ENCODE assay signal across 18 cellular contexts in genomic region chr18:58592223-58593214, GRCh38. TPM values are rescaled to one million over a fixed set of nuclear protein-coding genes. Genes with fewer than 3 reads are reported as not detected.
DNase-seq lines count a peak whose midpoint lies in the region; TF ChIP-seq lines count a peak whose summit lies in the region.
"Had no signal": no experiment of that assay in that cellular context is flagged by ENCODE, and none has a peak within 500 bp of the region (broad histone marks: within the 10 kb centered on the region; RNA-seq: fewer than 3 reads in every experiment).

No MANE protein-coding gene starts in this region.

- TF ChIP-seq CTCF in endodermal cell (conservative IDR thresholded peaks at IDR 0.05) (no peak), mesothelial cell of epicardium (IDR thresholded peaks at IDR 0.05; ENCODE audit: unreplicated experiment) (no peak), MM.1S (IDR thresholded peaks at IDR 0.05; ENCODE audit: low read length) (no peak)

- DNase-seq in DMS53 (lab: John Stamatoyannopoulos, UW) (peak; percentile 99), NCI-H510A treated with DMSO at 0.1 percent for 48 hours (lab: John Stamatoyannopoulos, UW) (peak; percentile 67), endodermal cell (peak; percentile 48), mesothelial cell of epicardium (ENCODE audit: low spot score in 2 of 2, unreplicated experiment in 2 of 2) (no peak), MM.1S (no peak), midbrain (lab: John Stamatoyannopoulos, UW) (no peak), NCI-H1105 (lab: John Stamatoyannopoulos, UW) (no peak)
- no peak for DNase-seq in activated CD4-positive, alpha-beta T cell treated with anti-CD3 and anti-CD28 coated beads for 48 hours
- DNase-seq: activated CD8-positive, alpha-beta T cell treated with anti-CD3 and anti-CD28 coated beads for 36 hours; CD8-positive, alpha-beta T cell; central memory CD4-positive, alpha-beta T cell; effector CD4-positive, alpha-beta T cell; EL; NCI-H2081; Peyer's patch; stimulated activated CD4-positive, alpha-beta T cell treated with anti-CD3 and anti-CD28 coated beads, Interleukin-2, amount 100 ng/mL, for 48 hours; substantia nigra had no signal

- H3K79me2 ChIP-seq in MM.1S (ENCODE audit: low read length): no peaks in the 10 kb centered on the region

- H3K4me2 ChIP-seq in MM.1S (ENCODE audit: low read depth, low read length): no peak overlapping the region

- H3K4me3 Mint-ChIP-seq in endodermal cell (no peak overlapping the region), mesothelial cell of epicardium (no peak overlapping the region)
- H3K4me3 Mint-ChIP-seq: activated CD8-positive, alpha-beta T cell treated with anti-CD3 and anti-CD28 coated beads for 36 hours; CD8-positive, alpha-beta T cell; IgD-negative memory B cell had no signal

- peaks cover 22% of the 10 kb centered on the region for H3K9me3 ChIP-seq in endodermal cell (ENCODE audit: control insufficient read depth, low read length)
- no peaks in the 10 kb centered on the region for H3K9me3 ChIP-seq in MM.1S (replicated peaks; ENCODE audit: insufficient read depth, low read length)

- 81 to 92% methylated on average over 18 to 21 of the region's 21 CpGs for WGBS in endodermal cell (ENCODE audit: insufficient coverage in 1 of 2, insufficient read length in 1 of 2), 2 experiments

- no peak overlapping the region for H3K27ac Mint-ChIP-seq in endodermal cell
- H3K27ac Mint-ChIP-seq in mesothelial cell of epicardium: peak overlapping the region; percentile 93
- H3K27ac Mint-ChIP-seq: activated CD8-positive, alpha-beta T cell treated with anti-CD3 and anti-CD28 coated beads for 36 hours; CD8-positive, alpha-beta T cell had no signal

- H3K9me3 Mint-ChIP-seq in endodermal cell (peaks cover 17% of the 10 kb centered on the region), mesothelial cell of epicardium (peaks cover 17% of the 10 kb centered on the region)

- H3K27ac ChIP-seq in endodermal cell (ENCODE audit: low read depth, low read length): no peak overlapping the region
- no peak overlapping the region for H3K27ac ChIP-seq in MM.1S (ENCODE audit: low read length)
- H3K27ac ChIP-seq: Peyer's patch had no signal

- H3K4me1 ChIP-seq in endodermal cell (ENCODE audit: control insufficient read depth, insufficient read depth, low read length) (peaks cover 10% of the 10 kb centered on the region), MM.1S (ENCODE audit: low read length) (no peaks in the 10 kb centered on the region)
- H3K4me1 ChIP-seq: Peyer's patch had no signal

- H3K4me3 ChIP-seq in endodermal cell (ENCODE audit: low read length): no peak overlapping the region
- no peak overlapping the region for H3K4me3 ChIP-seq in MM.1S (ENCODE audit: low read length)
- H3K4me3 ChIP-seq: Peyer's patch had no signal

- no peaks in the 10 kb centered on the region for H4K20me1 ChIP-seq in MM.1S (ENCODE audit: insufficient read depth, low read length)

- H3F3A ChIP-seq in MM.1S (ENCODE audit: insufficient read depth, low read length): no peaks in the 10 kb centered on the region

- H3K9me2 ChIP-seq in MM.1S (replicated peaks; ENCODE audit: insufficient read depth, low read length): no peaks in the 10 kb centered on the region

- H3K4me1 Mint-ChIP-seq in endodermal cell (peaks cover 26% of the 10 kb centered on the region), mesothelial cell of epicardium (peaks cover 37% of the 10 kb centered on the region)

- H3K36me3 ChIP-seq in endodermal cell (ENCODE audit: control insufficient read depth, insufficient read depth, low read length) (no peaks in the 10 kb centered on the region), MM.1S (replicated peaks; ENCODE audit: insufficient read depth, low read length) (no peaks in the 10 kb centered on the region)
- H3K36me3 ChIP-seq: Peyer's patch had no signal

- no peaks in the 10 kb centered on the region for H3K27me3 ChIP-seq in endodermal cell (ENCODE audit: control insufficient read depth, insufficient read depth, low read length, poor library complexity, severe bottlenecking)
- H3K27me3 ChIP-seq in MM.1S (replicated peaks; ENCODE audit: insufficient read depth, low read length): no peaks in the 10 kb centered on the region
- H3K27me3 ChIP-seq: Peyer's patch had no signal

- H3K9ac ChIP-seq in endodermal cell (ENCODE audit: extremely low read depth, low read length, poor library complexity, severe bottlenecking): no peak overlapping the region
- no peak overlapping the region for H3K9ac ChIP-seq in MM.1S (ENCODE audit: low read length)

- H3K27me3 Mint-ChIP-seq in endodermal cell (ENCODE audit: insufficient read depth): peaks cover 4% of the 10 kb centered on the region
- no peaks in the 10 kb centered on the region for H3K27me3 Mint-ChIP-seq in mesothelial cell of epicardium (ENCODE audit: low read depth)
- H3K27me3 Mint-ChIP-seq: activated CD8-positive, alpha-beta T cell treated with anti-CD3 and anti-CD28 coated beads for 36 hours; IgD-negative memory B cell had no signal

- no peak overlapping the region for H2AFZ ChIP-seq in MM.1S (ENCODE audit: low read length)

- H3K36me3 Mint-ChIP-seq in endodermal cell (ENCODE audit: low read depth): no peaks in the 10 kb centered on the region
- peaks cover 7% of the 10 kb centered on the region for H3K36me3 Mint-ChIP-seq in mesothelial cell of epicardium

RNA-seq across cellular contexts. Expression of gene ALPK2, which starts 36.4 kb away (rescaled TPM):
- 1 to 10 TPM; 1.6 to 4.2 TPM for total RNA-seq in endodermal cell
- polyA plus RNA-seq in endodermal cell (2013, experiment 1 of 2): 7.4 TPM
- polyA plus RNA-seq in endodermal cell (2013, experiment 2 of 2): 7.8 TPM
- 5.6 to 6.4 TPM (median 5.8 TPM) in 3 replicates for total RNA-seq in mesothelial cell of epicardium
- polyA plus RNA-seq: IgD-negative memory B cell had no signal

Comparison
In these comparisons a context has a peak if more than half of its experiments do, and no peak if none do; other contexts are left out.
1. DNase-seq: peak in DMS53 (single experiment), NCI-H510A treated with DMSO at 0.1 percent for 48 hours (single experiment) and endodermal cell (single experiment); none in mesothelial cell of epicardium (0 of 2), MM.1S (single experiment), midbrain (single experiment), activated CD4-positive, alpha-beta T cell treated with anti-CD3 and anti-CD28 coated beads for 48 hours (single experiment) and NCI-H1105 (single experiment).